In the genomic region with DNA sequence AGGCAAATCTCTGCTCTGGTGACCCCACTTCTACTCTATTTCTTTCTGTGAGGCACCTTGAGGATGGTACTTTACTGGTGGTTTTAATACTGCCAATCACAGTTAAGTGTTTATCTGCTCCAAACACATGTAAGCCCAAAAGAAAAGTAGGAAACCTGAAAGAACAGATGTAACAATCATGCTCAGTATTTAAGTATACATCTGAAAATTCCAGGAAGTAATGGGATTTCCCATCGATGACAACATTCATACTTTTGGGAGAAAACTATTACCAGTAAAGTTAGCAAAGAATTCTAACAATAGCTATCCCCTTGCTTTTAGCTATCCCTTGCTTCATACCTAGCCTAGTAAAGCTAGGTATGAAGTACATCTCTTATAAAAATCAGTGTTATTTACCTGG, we compare ENCODE assay signal across 1 cellular context.
TF ChIP-seq lines count a peak whose summit lies in the region.

No MANE protein-coding gene starts in this region.

TF ChIP-seq in endothelial cell of umbilical vein, 7 proteins besides CTCF, POLR2A, EP300 and RAD21:
- no peak for TF ChIP-seq EZH2 (IDR thresholded peaks at IDR 0.05; ENCODE audit: borderline replicate concordance, low read depth, low read length, severe bottlenecking)
- no peak for TF ChIP-seq JUN (IDR thresholded peaks at IDR 0.05; ENCODE audit: borderline replicate concordance, insufficient read depth, insufficient read length, low read depth)
- no peak for TF ChIP-seq MYC (IDR thresholded peaks at IDR 0.05; ENCODE audit: low read depth, low read length)
TF ChIP-seq in endothelial cell of umbilical vein: peak in this region for 0.
